ENCODE assay signal across 1 cellular context in genomic region chr12:57552306-57552651, GRCh38.
TF ChIP-seq lines count a peak whose summit lies in the region.

No MANE protein-coding gene starts in this region.

TF ChIP-seq in K562, 482 proteins besides CTCF, POLR2A, EP300 and RAD21 (continues in another document):
- TF ChIP-seq, protein P1, sequence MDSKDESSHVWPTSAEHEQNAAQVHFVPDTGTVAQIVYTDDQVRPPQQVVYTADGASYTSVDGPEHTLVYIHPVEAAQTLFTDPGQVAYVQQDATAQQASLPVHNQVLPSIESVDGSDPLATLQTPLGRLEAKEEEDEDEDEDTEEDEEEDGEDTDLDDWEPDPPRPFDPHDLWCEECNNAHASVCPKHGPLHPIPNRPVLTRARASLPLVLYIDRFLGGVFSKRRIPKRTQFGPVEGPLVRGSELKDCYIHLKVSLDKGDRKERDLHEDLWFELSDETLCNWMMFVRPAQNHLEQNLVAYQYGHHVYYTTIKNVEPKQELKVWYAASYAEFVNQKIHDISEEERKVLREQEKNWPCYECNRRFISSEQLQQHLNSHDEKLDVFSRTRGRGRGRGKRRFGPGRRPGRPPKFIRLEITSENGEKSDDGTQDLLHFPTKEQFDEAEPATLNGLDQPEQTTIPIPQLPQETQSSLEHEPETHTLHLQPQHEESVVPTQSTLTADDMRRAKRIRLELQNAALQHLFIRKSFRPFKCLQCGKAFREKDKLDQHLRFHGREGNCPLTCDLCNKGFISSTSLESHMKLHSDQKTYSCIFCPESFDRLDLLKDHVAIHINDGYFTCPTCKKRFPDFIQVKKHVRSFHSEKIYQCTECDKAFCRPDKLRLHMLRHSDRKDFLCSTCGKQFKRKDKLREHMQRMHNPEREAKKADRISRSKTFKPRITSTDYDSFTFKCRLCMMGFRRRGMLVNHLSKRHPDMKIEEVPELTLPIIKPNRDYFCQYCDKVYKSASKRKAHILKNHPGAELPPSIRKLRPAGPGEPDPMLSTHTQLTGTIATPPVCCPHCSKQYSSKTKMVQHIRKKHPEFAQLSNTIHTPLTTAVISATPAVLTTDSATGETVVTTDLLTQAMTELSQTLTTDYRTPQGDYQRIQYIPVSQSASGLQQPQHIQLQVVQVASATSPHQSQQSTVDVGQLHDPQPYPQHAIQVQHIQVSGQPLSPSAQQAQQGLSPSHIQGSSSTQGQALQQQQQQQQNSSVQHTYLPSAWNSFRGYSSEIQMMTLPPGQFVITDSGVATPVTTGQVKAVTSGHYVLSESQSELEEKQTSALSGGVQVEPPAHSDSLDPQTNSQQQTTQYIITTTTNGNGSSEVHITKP (IDR thresholded peaks at IDR 0.05; ENCODE audit: partially characterized antibody): peak; percentile 79
- TF ChIP-seq ZNF354B (CRISPR knock-in tag; IDR thresholded peaks at IDR 0.05): no peak
- TF ChIP-seq ZBTB33 (CRISPR knock-in tag; IDR thresholded peaks at IDR 0.05): no peak
- peak; percentile 89 for TF ChIP-seq FOXM1 (IDR thresholded peaks at IDR 0.05; ENCODE audit: low read depth)
- TF ChIP-seq FOXM1 (CRISPR knock-in tag; IDR thresholded peaks at IDR 0.05; ENCODE audit: low read depth): no peak
- TF ChIP-seq KLF16 (IDR thresholded peaks at IDR 0.05): peak; percentile 88
- TF ChIP-seq SRSF9 (IDR thresholded peaks at IDR 0.05; ENCODE audit: borderline replicate concordance, low read depth, low read length): no peak
- peak; percentile 24; the same call in 1 of the 2 replicates for TF ChIP-seq ZNF263 (CRISPR knock-in tag; IDR thresholded peaks at IDR 0.05; ENCODE audit: borderline replicate concordance)
- TF ChIP-seq BRF2 (IDR thresholded peaks at IDR 0.05; ENCODE audit: borderline replicate concordance, insufficient read depth, insufficient read length): no peak
- peak; percentile 52; the same call in 1 of the 2 replicates for TF ChIP-seq CREM (IDR thresholded peaks at IDR 0.05; ENCODE audit: low read depth)
- TF ChIP-seq CREB1 (IDR thresholded peaks at IDR 0.05): peak; percentile 55; the same call in 1 of the 2 replicates
- no peak for TF ChIP-seq CREB1 (CRISPR knock-in tag; IDR thresholded peaks at IDR 0.05)
- peak; percentile 92 for TF ChIP-seq CCNT2 (IDR thresholded peaks at IDR 0.05; ENCODE audit: borderline replicate concordance, extremely low read depth, insufficient read length, low read depth, low read length)
- TF ChIP-seq SRF (CRISPR knock-in tag; IDR thresholded peaks at IDR 0.05): no peak
- peak; percentile 95 for TF ChIP-seq VEZF1 (CRISPR knock-in tag; IDR thresholded peaks at IDR 0.05)
- no peak for TF ChIP-seq ZNF274 (IDR thresholded peaks at IDR 0.05; ENCODE audit: borderline replicate concordance, low read depth, low read length)
- TF ChIP-seq, protein P2, sequence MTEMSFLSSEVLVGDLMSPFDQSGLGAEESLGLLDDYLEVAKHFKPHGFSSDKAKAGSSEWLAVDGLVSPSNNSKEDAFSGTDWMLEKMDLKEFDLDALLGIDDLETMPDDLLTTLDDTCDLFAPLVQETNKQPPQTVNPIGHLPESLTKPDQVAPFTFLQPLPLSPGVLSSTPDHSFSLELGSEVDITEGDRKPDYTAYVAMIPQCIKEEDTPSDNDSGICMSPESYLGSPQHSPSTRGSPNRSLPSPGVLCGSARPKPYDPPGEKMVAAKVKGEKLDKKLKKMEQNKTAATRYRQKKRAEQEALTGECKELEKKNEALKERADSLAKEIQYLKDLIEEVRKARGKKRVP (CRISPR knock-in tag; IDR thresholded peaks at IDR 0.05): no peak
- peak; percentile 27; the same call in 1 of the 2 replicates for TF ChIP-seq ZNF311 (CRISPR knock-in tag; IDR thresholded peaks at IDR 0.05)
- TF ChIP-seq E2F1 (CRISPR knock-in tag; IDR thresholded peaks at IDR 0.05): no peak
- TF ChIP-seq TRIM24 (IDR thresholded peaks at IDR 0.05): peak; percentile 68 to 82
- peak in 1 of 2 experiments; percentile 74; a peak in 2 of 4 replicates for TF ChIP-seq TBL1XR1 (IDR thresholded peaks at IDR 0.05; ENCODE audit: low read length in 2 of 2)
- TF ChIP-seq, protein P3, sequence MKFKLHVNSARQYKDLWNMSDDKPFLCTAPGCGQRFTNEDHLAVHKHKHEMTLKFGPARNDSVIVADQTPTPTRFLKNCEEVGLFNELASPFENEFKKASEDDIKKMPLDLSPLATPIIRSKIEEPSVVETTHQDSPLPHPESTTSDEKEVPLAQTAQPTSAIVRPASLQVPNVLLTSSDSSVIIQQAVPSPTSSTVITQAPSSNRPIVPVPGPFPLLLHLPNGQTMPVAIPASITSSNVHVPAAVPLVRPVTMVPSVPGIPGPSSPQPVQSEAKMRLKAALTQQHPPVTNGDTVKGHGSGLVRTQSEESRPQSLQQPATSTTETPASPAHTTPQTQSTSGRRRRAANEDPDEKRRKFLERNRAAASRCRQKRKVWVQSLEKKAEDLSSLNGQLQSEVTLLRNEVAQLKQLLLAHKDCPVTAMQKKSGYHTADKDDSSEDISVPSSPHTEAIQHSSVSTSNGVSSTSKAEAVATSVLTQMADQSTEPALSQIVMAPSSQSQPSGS (CRISPR knock-in tag; IDR thresholded peaks at IDR 0.05): no peak
- no peak for TF ChIP-seq EHMT2 (IDR thresholded peaks at IDR 0.05)
- peak; percentile 62 to 71; a peak in 2 of 4 replicates for TF ChIP-seq MAZ (CRISPR knock-in tag; conservative IDR thresholded peaks at IDR 0.05 in 1 of 2, IDR thresholded peaks at IDR 0.05 in 1 of 2)
- TF ChIP-seq SMARCE1 (IDR thresholded peaks at IDR 0.05): peak; percentile 52; the same call in 1 of the 2 replicates
- peak; percentile 95 for TF ChIP-seq CBFA2T2 (conservative IDR thresholded peaks at IDR 0.05)
- TF ChIP-seq MEIS2 (IDR thresholded peaks at IDR 0.05; ENCODE audit: partially characterized antibody): peak; percentile 94
- no peak for TF ChIP-seq KAT8 (IDR thresholded peaks at IDR 0.05; ENCODE audit: low read depth)
- peak; percentile 56; the same call in 1 of the 2 replicates for TF ChIP-seq EP400 (IDR thresholded peaks at IDR 0.05)
- peak in 1 of 2 experiments; percentile 80; a peak in 2 of 4 replicates for TF ChIP-seq ZMIZ1 (IDR thresholded peaks at IDR 0.05; ENCODE audit: low read depth in 2 of 2, low read length in 2 of 2)
- TF ChIP-seq TFE3 (CRISPR knock-in tag; IDR thresholded peaks at IDR 0.05): no peak
- TF ChIP-seq TAF15 (IDR thresholded peaks at IDR 0.05; ENCODE audit: low read depth, low read length): no peak
- peak; percentile 75 to 83 for TF ChIP-seq KDM1A (IDR thresholded peaks at IDR 0.05)
- no peak for TF ChIP-seq CLOCK (CRISPR knock-in tag; IDR thresholded peaks at IDR 0.05; ENCODE audit: borderline replicate concordance)
- TF ChIP-seq EGR1 (conservative IDR thresholded peaks at IDR 0.05): no peak
- no peak for TF ChIP-seq SMARCA5 (IDR thresholded peaks at IDR 0.05)
- TF ChIP-seq, protein P4, sequence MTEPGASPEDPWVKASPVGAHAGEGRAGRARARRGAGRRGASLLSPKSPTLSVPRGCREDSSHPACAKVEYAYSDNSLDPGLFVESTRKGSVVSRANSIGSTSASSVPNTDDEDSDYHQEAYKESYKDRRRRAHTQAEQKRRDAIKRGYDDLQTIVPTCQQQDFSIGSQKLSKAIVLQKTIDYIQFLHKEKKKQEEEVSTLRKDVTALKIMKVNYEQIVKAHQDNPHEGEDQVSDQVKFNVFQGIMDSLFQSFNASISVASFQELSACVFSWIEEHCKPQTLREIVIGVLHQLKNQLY (CRISPR knock-in tag; conservative IDR thresholded peaks at IDR 0.05): no peak
- TF ChIP-seq TAL1 (IDR thresholded peaks at IDR 0.05): peak; percentile 95
